In the genomic region with DNA sequence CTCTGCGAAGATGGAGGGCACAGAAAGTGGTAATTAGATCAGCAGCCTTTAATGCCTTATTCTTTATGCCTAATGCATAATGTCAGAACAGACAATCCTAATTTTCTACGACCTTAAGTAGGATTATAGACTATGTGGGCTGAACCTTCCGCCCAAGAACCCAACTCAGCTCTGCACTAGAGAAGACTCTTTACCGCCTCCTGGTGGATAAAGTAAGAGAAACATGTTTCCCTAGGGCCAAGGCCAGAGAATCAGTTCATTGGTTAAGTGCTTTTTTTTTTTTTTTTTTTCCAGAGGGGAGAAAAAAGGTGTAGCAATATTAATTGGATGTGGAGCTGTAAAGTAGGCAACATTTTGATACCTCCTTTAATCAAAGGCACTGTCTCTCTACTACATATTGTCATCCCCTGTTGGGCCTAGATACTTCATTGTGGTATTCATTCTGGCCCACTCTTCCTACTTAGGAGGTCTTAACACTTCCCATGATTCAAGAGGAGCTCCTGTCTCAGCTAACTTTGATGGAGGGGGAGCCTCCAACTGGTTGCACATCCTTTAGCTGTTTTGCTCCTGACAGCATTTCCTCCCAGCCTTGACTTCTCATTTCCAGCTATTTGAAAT, we compare ENCODE assay signal across 11 cellular contexts.
A peak's percentile ranks its signal among the peaks of the same experiment; 100 is the strongest.
DNase-seq lines count a peak whose midpoint lies in the region; ATAC-seq and TF ChIP-seq lines count a peak whose summit lies in the region.
"Had no signal": no experiment of that assay in that cellular context is flagged by ENCODE, and none has a peak within 500 bp of the region (broad histone marks: within the 10 kb centered on the region; RNA-seq: fewer than 3 reads in every experiment).

No MANE protein-coding gene starts in this region.

- H3K27ac ChIP-seq in body of pancreas: no peak overlapping the region
- H3K27ac ChIP-seq in naive thymus-derived CD4-positive, alpha-beta T cell (ENCODE audit: low read depth, low read length): no peak overlapping the region
- H3K27ac ChIP-seq: tibial artery had no signal

- WGBS in body of pancreas, 2 donors: 38 to 49% methylated on average over 4 of the region's 4 CpGs

- peaks cover 0 to 13% (median 8%) of the 10 kb centered on the region in 5 donors for H3K27me3 Mint-ChIP-seq in naive thymus-derived CD4-positive, alpha-beta T cell

- ATAC-seq in HG03565 (IDR thresholded peaks at IDR 0.05; ENCODE audit: unreplicated experiment) (peak; percentile 54), body of pancreas (no peak), left colon (no peak)
- peak; percentile 52 for ATAC-seq in naive thymus-derived CD4-positive, alpha-beta T cell
- ATAC-seq: activated naive CD4-positive, alpha-beta T cell treated with anti-CD3 and anti-CD28 coated beads, Interleukin-2, amount 50 U/mL, for 72 hours had no signal

- no peaks in the 10 kb centered on the region for H3K4me1 Mint-ChIP-seq in naive thymus-derived CD4-positive, alpha-beta T cell

- H3K9me3 ChIP-seq in body of pancreas: no peaks in the 10 kb centered on the region
- no peaks in the 10 kb centered on the region for H3K9me3 ChIP-seq in naive thymus-derived CD4-positive, alpha-beta T cell (ENCODE audit: control insufficient read depth in 2 of 3, low read length in 3 of 3)
- H3K9me3 ChIP-seq: tibial artery had no signal

- no peak overlapping the region for H3K27ac Mint-ChIP-seq in naive thymus-derived CD4-positive, alpha-beta T cell
- H3K27ac Mint-ChIP-seq: activated naive CD4-positive, alpha-beta T cell treated with anti-CD3 and anti-CD28 coated beads, Interleukin-2, amount 50 U/mL, for 72 hours had no signal

- H3K36me3 ChIP-seq in body of pancreas (replicated peaks in 1 of 2; ENCODE audit: insufficient read depth in 1 of 2, low read depth in 2 of 2): no peaks in the 10 kb centered on the region
- no peaks in the 10 kb centered on the region for H3K36me3 ChIP-seq in naive thymus-derived CD4-positive, alpha-beta T cell (ENCODE audit: control insufficient read depth in 2 of 3, insufficient read depth in 3 of 3, low read length in 3 of 3)
- H3K36me3 ChIP-seq: tibial artery had no signal

- H3K27me3 ChIP-seq in body of pancreas: no peaks in the 10 kb centered on the region
- H3K27me3 ChIP-seq in naive thymus-derived CD4-positive, alpha-beta T cell (ENCODE audit: control insufficient read depth in 2 of 2, insufficient read depth in 2 of 2, low read length in 2 of 2): no peaks in the 10 kb centered on the region
- H3K27me3 ChIP-seq: tibial artery had no signal

- H3K9me3 Mint-ChIP-seq in naive thymus-derived CD4-positive, alpha-beta T cell: peaks cover 0 to 2% (median 0%) of the 10 kb centered on the region in 11 donors
- H3K9me3 Mint-ChIP-seq: activated naive CD4-positive, alpha-beta T cell treated with anti-CD3 and anti-CD28 coated beads, Interleukin-2, amount 50 U/mL, for 72 hours had no signal

- no peak for TF ChIP-seq POLR2A in body of pancreas (IDR thresholded peaks at IDR 0.05)

- H3K4me1 ChIP-seq in body of pancreas: no peaks in the 10 kb centered on the region
- H3K4me1 ChIP-seq in naive thymus-derived CD4-positive, alpha-beta T cell (ENCODE audit: control insufficient read depth in 2 of 2, insufficient read depth in 2 of 2, low read length in 2 of 2): no peaks in the 10 kb centered on the region
- H3K4me1 ChIP-seq: tibial artery had no signal

- no peaks in the 10 kb centered on the region for H3K36me3 Mint-ChIP-seq in naive thymus-derived CD4-positive, alpha-beta T cell
- H3K36me3 Mint-ChIP-seq: activated naive CD4-positive, alpha-beta T cell treated with anti-CD3 and anti-CD28 coated beads, Interleukin-2, amount 50 U/mL, for 72 hours had no signal

- peak; percentile 31 for DNase-seq in NCI-H2227 (lab: John Stamatoyannopoulos, UW; ENCODE audit: unreplicated experiment)
- no peak for DNase-seq in NCI-H2227 treated with DMSO at 0.1 percent for 48 hours (lab: John Stamatoyannopoulos, UW)
- peak in 3 of 4 donors; percentile 8 to 24 (median 14) for DNase-seq in body of pancreas
- peak in 5 of 9 donors; percentile 3 to 31 (median 21) for DNase-seq in naive thymus-derived CD4-positive, alpha-beta T cell
- no peak for DNase-seq in H4 (ENCODE audit: low spot score)
- DNase-seq in AG08396 (ENCODE audit: low spot score): no peak
- no peak for DNase-seq in left colon
- DNase-seq: DMS79, tibial artery had no signal

- no peak overlapping the region for H3K4me3 ChIP-seq in body of pancreas
- no peak overlapping the region for H3K4me3 ChIP-seq in naive thymus-derived CD4-positive, alpha-beta T cell (ENCODE audit: low read length)
- H3K4me3 ChIP-seq: tibial artery had no signal

- H3K4me3 Mint-ChIP-seq in naive thymus-derived CD4-positive, alpha-beta T cell: no peak overlapping the region

- CTCF ChIA-PET in naive thymus-derived CD4-positive, alpha-beta T cell (lab: Charles Lee): interaction anchor here (0.7 to 1.7 kb wide), 2 partner anchors 660 to 913 kb away, joined by 3 to 5 read pairs; no protein-coding TSS in a partner anchor

- POLR2A ChIA-PET in naive thymus-derived CD4-positive, alpha-beta T cell (lab: Charles Lee): no interaction called here

- peak in 6 of 7 experiments; percentile 12 to 33 (median 24) for TF ChIP-seq CTCF in body of pancreas (IDR thresholded peaks at IDR 0.05)

- intact Hi-C loops in body of pancreas (cut with DNase I) (no loop called here), left colon (cut with DNase I, micrococcal nuclease) (no loop called here)
- intact Hi-C loops in naive thymus-derived CD4-positive, alpha-beta T cell (cut with micrococcal nuclease): loop anchor here in 1 of 2 donors (1.0 to 2.0 kb wide), 2 partner anchors 660 to 989 kb away; no protein-coding TSS in a partner anchor

Comparison
In these comparisons a context has a peak if more than half of its experiments do, and no peak if none do; other contexts are left out.
1. DNase-seq: peak in NCI-H2227 (single experiment), body of pancreas (3 of 4) and naive thymus-derived CD4-positive, alpha-beta T cell (5 of 9); none in NCI-H2227 treated with DMSO at 0.1 percent for 48 hours (single experiment), H4 (single experiment), AG08396 (single experiment) and left colon (0 of 2).
2. ATAC-seq: peak in HG03565 (single experiment) and naive thymus-derived CD4-positive, alpha-beta T cell (single experiment); none in body of pancreas (single experiment) and left colon (single experiment).